ENCODE assay signal across 2 cellular contexts in genomic region chr6:10960171-10960570, GRCh38.
TF ChIP-seq lines count a peak whose summit lies in the region.

No MANE protein-coding gene starts in this region.

TF ChIP-seq in HepG2, 621 proteins besides CTCF, POLR2A, EP300 and RAD21:
- TF ChIP-seq CHD4 (IDR thresholded peaks at IDR 0.05; ENCODE audit: borderline replicate concordance, low read length) (no peak), CEBPZ (IDR thresholded peaks at IDR 0.05; ENCODE audit: low read length) (no peak), ZNF446 (CRISPR knock-in tag; IDR thresholded peaks at IDR 0.05) (no peak), NAIF1 (CRISPR knock-in tag; IDR thresholded peaks at IDR 0.05; ENCODE audit: borderline replicate concordance) (no peak), HNF4A (CRISPR knock-in tag; IDR thresholded peaks at IDR 0.05) (peak; percentile 79), IRF2 (CRISPR knock-in tag; IDR thresholded peaks at IDR 0.05) (0 out of 2 replicates have a peak, but pooled peaks have one; percentile 17), ESRRA (CRISPR knock-in tag; IDR thresholded peaks at IDR 0.05; ENCODE audit: low read depth) (peak; percentile 58; the same call in 1 of the 2 replicates), RXRB (CRISPR knock-in tag; IDR thresholded peaks at IDR 0.05; ENCODE audit: borderline replicate concordance) (no peak), SP1 (IDR thresholded peaks at IDR 0.05) (no peak), SP1 (CRISPR knock-in tag; IDR thresholded peaks at IDR 0.05) (no peak), SALL1 (CRISPR knock-in tag; IDR thresholded peaks at IDR 0.05) (peak; percentile 36; the same call in 1 of the 2 replicates), ZNF737 (CRISPR knock-in tag; IDR thresholded peaks at IDR 0.05; ENCODE audit: borderline replicate concordance) (no peak), RARG (CRISPR knock-in tag; IDR thresholded peaks at IDR 0.05; ENCODE audit: low read depth) (no peak), TEAD3 (CRISPR knock-in tag; optimal IDR thresholded peaks at IDR 0.05; ENCODE audit: borderline replicate concordance) (peak; percentile 74), NFAT5 (CRISPR knock-in tag; IDR thresholded peaks at IDR 0.05) (no peak), ZNF501 (CRISPR knock-in tag; IDR thresholded peaks at IDR 0.05) (no peak), ZNF414 (CRISPR knock-in tag; IDR thresholded peaks at IDR 0.05) (no peak), DPF2 (CRISPR knock-in tag; IDR thresholded peaks at IDR 0.05; ENCODE audit: borderline replicate concordance, low read depth) (no peak), ZNF317 (CRISPR knock-in tag; IDR thresholded peaks at IDR 0.05) (no peak), HMG20A (CRISPR knock-in tag; IDR thresholded peaks at IDR 0.05; ENCODE audit: borderline replicate concordance) (0 out of 2 replicates have a peak, but pooled peaks have one; percentile 34), KAT8 (CRISPR knock-in tag; IDR thresholded peaks at IDR 0.05) (no peak), ZMYM4 (CRISPR knock-in tag; IDR thresholded peaks at IDR 0.05) (peak; percentile 20; the same call in 1 of the 2 replicates), THAP11 (CRISPR knock-in tag; IDR thresholded peaks at IDR 0.05) (no peak), HOXD1 (CRISPR knock-in tag; IDR thresholded peaks at IDR 0.05) (no peak), ZNF430 (CRISPR knock-in tag; IDR thresholded peaks at IDR 0.05) (no peak), HNF4G (IDR thresholded peaks at IDR 0.05; ENCODE audit: borderline replicate concordance, low read depth, low read length) (peak; percentile 58), HNF4G (CRISPR knock-in tag; IDR thresholded peaks at IDR 0.05; ENCODE audit: borderline replicate concordance, low read depth) (no peak)

TF ChIP-seq in IMR-90, 13 proteins besides CTCF, POLR2A, EP300 and RAD21:
- TF ChIP-seq NFE2L2 (IDR thresholded peaks at IDR 0.05; ENCODE audit: low read depth, low read length) (no peak), MXI1 (IDR thresholded peaks at IDR 0.05; ENCODE audit: borderline replicate concordance, low read depth, low read length) (no peak)
TF ChIP-seq in IMR-90: peak in this region for 0.
